ENCODE assay signal across 1 cellular context in the genomic region with DNA sequence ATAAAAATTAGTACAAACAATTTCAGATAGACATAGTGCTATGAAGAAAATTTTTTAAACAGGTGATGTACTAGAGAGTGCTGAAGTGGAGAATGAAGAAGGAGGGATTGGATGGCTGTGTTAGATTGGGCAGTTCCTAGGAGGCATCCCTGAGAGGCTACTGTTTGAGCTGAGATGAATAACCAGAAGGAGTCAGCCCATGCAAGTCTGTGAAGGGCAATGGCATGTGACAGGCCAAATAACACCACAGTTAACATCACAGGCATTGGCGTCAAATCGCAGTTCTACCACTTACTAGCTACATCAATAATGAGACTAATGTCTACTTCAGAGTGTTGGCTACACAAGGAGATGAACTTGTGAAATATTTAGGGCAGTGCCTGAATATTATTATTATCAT.
TF ChIP-seq lines count a peak whose summit lies in the region.

No MANE protein-coding gene starts in this region.

TF ChIP-seq in GM23338, 12 proteins besides CTCF, POLR2A, EP300 and RAD21 (continued from another document):
- TF ChIP-seq, protein P1, sequence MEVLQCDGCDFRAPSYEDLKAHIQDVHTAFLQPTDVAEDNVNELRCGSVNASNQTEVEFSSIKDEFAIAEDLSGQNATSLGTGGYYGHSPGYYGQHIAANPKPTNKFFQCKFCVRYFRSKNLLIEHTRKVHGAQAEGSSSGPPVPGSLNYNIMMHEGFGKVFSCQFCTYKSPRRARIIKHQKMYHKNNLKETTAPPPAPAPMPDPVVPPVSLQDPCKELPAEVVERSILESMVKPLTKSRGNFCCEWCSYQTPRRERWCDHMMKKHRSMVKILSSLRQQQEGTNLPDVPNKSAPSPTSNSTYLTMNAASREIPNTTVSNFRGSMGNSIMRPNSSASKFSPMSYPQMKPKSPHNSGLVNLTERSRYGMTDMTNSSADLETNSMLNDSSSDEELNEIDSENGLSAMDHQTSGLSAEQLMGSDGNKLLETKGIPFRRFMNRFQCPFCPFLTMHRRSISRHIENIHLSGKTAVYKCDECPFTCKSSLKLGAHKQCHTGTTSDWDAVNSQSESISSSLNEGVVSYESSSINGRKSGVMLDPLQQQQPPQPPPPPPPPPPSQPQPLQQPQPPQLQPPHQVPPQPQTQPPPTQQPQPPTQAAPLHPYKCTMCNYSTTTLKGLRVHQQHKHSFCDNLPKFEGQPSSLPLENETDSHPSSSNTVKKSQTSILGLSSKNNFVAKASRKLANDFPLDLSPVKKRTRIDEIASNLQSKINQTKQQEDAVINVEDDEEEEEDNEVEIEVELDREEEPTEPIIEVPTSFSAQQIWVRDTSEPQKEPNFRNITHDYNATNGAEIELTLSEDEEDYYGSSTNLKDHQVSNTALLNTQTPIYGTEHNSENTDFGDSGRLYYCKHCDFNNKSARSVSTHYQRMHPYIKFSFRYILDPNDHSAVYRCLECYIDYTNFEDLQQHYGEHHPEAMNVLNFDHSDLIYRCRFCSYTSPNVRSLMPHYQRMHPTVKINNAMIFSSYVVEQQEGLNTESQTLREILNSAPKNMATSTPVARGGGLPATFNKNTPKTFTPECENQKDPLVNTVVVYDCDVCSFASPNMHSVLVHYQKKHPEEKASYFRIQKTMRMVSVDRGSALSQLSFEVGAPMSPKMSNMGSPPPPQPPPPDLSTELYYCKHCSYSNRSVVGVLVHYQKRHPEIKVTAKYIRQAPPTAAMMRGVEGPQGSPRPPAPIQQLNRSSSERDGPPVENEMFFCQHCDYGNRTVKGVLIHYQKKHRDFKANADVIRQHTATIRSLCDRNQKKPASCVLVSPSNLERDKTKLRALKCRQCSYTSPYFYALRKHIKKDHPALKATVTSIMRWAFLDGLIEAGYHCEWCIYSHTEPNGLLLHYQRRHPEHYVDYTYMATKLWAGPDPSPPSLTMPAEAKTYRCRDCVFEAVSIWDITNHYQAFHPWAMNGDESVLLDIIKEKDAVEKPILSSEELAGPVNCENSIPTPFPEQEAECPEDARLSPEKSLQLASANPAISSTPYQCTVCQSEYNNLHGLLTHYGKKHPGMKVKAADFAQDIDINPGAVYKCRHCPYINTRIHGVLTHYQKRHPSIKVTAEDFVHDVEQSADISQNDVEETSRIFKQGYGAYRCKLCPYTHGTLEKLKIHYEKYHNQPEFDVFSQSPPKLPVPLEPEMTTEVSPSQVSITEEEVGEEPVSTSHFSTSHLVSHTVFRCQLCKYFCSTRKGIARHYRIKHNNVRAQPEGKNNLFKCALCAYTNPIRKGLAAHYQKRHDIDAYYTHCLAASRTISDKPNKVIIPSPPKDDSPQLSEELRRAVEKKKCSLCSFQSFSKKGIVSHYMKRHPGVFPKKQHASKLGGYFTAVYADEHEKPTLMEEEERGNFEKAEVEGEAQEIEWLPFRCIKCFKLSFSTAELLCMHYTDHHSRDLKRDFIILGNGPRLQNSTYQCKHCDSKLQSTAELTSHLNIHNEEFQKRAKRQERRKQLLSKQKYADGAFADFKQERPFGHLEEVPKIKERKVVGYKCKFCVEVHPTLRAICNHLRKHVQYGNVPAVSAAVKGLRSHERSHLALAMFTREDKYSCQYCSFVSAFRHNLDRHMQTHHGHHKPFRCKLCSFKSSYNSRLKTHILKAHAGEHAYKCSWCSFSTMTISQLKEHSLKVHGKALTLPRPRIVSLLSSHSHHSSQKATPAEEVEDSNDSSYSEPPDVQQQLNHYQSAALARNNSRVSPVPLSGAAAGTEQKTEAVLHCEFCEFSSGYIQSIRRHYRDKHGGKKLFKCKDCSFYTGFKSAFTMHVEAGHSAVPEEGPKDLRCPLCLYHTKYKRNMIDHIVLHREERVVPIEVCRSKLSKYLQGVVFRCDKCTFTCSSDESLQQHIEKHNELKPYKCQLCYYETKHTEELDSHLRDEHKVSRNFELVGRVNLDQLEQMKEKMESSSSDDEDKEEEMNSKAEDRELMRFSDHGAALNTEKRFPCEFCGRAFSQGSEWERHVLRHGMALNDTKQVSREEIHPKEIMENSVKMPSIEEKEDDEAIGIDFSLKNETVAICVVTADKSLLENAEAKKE (CRISPR knock-in tag; IDR thresholded peaks at IDR 0.05): no peak
- TF ChIP-seq ZNF331 (CRISPR knock-in tag; IDR thresholded peaks at IDR 0.05; ENCODE audit: low read depth) (no peak), CREB1 (CRISPR knock-in tag; IDR thresholded peaks at IDR 0.05; ENCODE audit: low read depth) (no peak), EZH2 (IDR thresholded peaks at IDR 0.05; ENCODE audit: low read depth, unreplicated experiment) (no peak), NANOG (IDR thresholded peaks at IDR 0.05; ENCODE audit: borderline replicate concordance) (no peak), STAT1 (IDR thresholded peaks at IDR 0.05; ENCODE audit: unreplicated experiment) (no peak)
